In the genomic region with DNA sequence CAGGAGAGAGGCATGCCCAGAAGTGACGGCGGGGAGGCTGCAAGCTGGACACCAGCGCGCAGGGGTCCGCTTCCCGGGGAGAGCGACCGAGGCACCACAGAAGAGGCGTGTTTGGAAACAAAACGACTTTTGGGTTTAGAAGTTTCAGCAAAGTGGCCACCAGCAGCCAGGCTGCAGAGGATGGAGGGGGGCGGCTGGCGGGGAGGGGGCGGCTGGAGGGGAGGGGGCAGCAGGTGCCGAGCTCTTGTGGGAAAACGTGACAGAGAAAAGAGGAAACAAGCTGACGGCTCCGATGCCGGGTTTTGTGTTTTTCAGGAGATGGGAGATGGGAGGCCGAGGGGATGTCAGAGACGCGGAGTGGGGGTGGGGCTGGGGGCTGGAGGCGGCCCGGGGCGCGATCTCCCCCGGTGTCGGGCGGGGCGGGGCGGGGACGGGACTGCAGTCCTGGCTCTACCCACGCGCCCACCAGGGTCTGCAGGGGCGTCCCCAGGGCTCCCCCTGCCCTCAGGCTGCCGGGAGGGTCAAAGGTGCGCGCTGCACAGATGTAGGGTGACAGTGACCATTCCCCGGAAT, we compare ENCODE assay signal across 9 cellular contexts. TPM values are rescaled to one million over a fixed set of nuclear protein-coding genes. Genes with fewer than 3 reads are reported as not detected.
DNase-seq lines count a peak whose midpoint lies in the region; ATAC-seq and TF ChIP-seq lines count a peak whose summit lies in the region.
"Had no signal": no experiment of that assay in that cellular context is flagged by ENCODE, and none has a peak within 500 bp of the region (broad histone marks: within the 10 kb centered on the region; RNA-seq: fewer than 3 reads in every experiment).

No MANE protein-coding gene starts in this region.

- H3K4me1 Mint-ChIP-seq in endodermal cell (peaks cover 6% of the 10 kb centered on the region), nephron (peaks cover 48% of the 10 kb centered on the region)

- H3K36me3 Mint-ChIP-seq in endodermal cell (ENCODE audit: low read depth) (peaks cover 4% of the 10 kb centered on the region), nephron (ENCODE audit: low read depth) (no peaks in the 10 kb centered on the region)

- H3K36me3 ChIP-seq in cardiac muscle cell (no peaks in the 10 kb centered on the region), endodermal cell (ENCODE audit: control insufficient read depth, insufficient read depth, low read length) (no peaks in the 10 kb centered on the region)
- H3K36me3 ChIP-seq: SJSA1 had no signal

- no peaks in the 10 kb centered on the region for H3K9me3 ChIP-seq in cardiac muscle cell (ENCODE audit: low read depth)
- H3K9me3 ChIP-seq in endodermal cell (ENCODE audit: control insufficient read depth, low read length): no peaks in the 10 kb centered on the region
- H3K9me3 ChIP-seq: SJSA1 had no signal

- intact Hi-C loops in Right ventricle myocardium inferior (cut with DNase I): loop anchor here (2.0 kb wide), 1 partner anchor 52 kb away; no protein-coding TSS in a partner anchor

- ATAC-seq in Right ventricle myocardium inferior (no peak), GM18861 (IDR thresholded peaks at IDR 0.05; ENCODE audit: unreplicated experiment) (no peak)

- no peak for TF ChIP-seq CTCF in cardiac muscle cell (IDR thresholded peaks at IDR 0.05; ENCODE audit: low read depth, low read length)
- TF ChIP-seq CTCF in endodermal cell (conservative IDR thresholded peaks at IDR 0.05): no peak
- no peak for TF ChIP-seq CTCF in nephron (IDR thresholded peaks at IDR 0.05; ENCODE audit: unreplicated experiment in 3 of 3)

- peaks cover 7% of the 10 kb centered on the region for H3K4me1 ChIP-seq in cardiac muscle cell (ENCODE audit: low read depth)
- no peaks in the 10 kb centered on the region for H3K4me1 ChIP-seq in endodermal cell (ENCODE audit: control insufficient read depth, insufficient read depth, low read length)

- H3K9me3 Mint-ChIP-seq in endodermal cell (peaks cover 8% of the 10 kb centered on the region), nephron (no peaks in the 10 kb centered on the region)

- no peak for DNase-seq in cardiac muscle cell (ENCODE audit: low read depth in 1 of 2, low spot score in 1 of 2)
- no peak for DNase-seq in Right ventricle myocardium inferior (ENCODE audit: missing footprints)
- no peak for DNase-seq in endodermal cell
- no peak for DNase-seq in NCI-H748 treated with DMSO at 0.1 percent for 48 hours (lab: John Stamatoyannopoulos, UW)
- DNase-seq in midbrain (lab: John Stamatoyannopoulos, UW): no peak
- no peak for DNase-seq in COLO668 (lab: John Stamatoyannopoulos, UW; ENCODE audit: unreplicated experiment)

- H3K4me3 ChIP-seq in cardiac muscle cell (peak overlapping the region; percentile 61), endodermal cell (ENCODE audit: low read length) (peak overlapping the region; percentile 45)

- 19 to 23% methylated on average over 7 to 36 of the region's 38 CpGs for WGBS in endodermal cell (ENCODE audit: insufficient coverage in 1 of 2, insufficient read length in 1 of 2), 2 experiments

- H3K4me3 Mint-ChIP-seq in endodermal cell (peak overlapping the region; percentile 57), nephron (peak overlapping the region; percentile 75 to 81 (median 79))

- H3K27ac Mint-ChIP-seq in endodermal cell: no peak overlapping the region
- H3K27ac Mint-ChIP-seq in nephron: peak overlapping the region; percentile 85 to 95 (median 93)

- H3K27me3 ChIP-seq in cardiac muscle cell (peaks cover 19% of the 10 kb centered on the region), endodermal cell (ENCODE audit: control insufficient read depth, insufficient read depth, low read length, poor library complexity, severe bottlenecking) (peaks cover 45% of the 10 kb centered on the region)

- H3K27ac ChIP-seq in cardiac muscle cell (no peak overlapping the region), endodermal cell (ENCODE audit: low read depth, low read length) (peak overlapping the region; percentile 44)
- H3K27ac ChIP-seq: SJSA1 had no signal

- peaks cover 52% of the 10 kb centered on the region for H3K27me3 Mint-ChIP-seq in endodermal cell (ENCODE audit: insufficient read depth)
- peaks cover 15% of the 10 kb centered on the region for H3K27me3 Mint-ChIP-seq in nephron (ENCODE audit: low read depth)

- no peak overlapping the region for H3K9ac ChIP-seq in endodermal cell (ENCODE audit: extremely low read depth, low read length, poor library complexity, severe bottlenecking)

RNA-seq across cellular contexts. Expression of a gene that starts 32.1 kb away (rescaled TPM):
- total RNA-seq in cardiac muscle cell (24.0 and 39.0 TPM in 2 replicates), Right ventricle myocardium inferior (3.6 TPM), endodermal cell (10 to 100 TPM; 14.7 to 16.9 TPM)
- 13.8 and 22.0 TPM in 2 replicates for polyA plus RNA-seq in cardiac muscle cell
- 4.1 TPM for polyA plus RNA-seq in endodermal cell (2013, experiment 1 of 2)
- 4.6 TPM for polyA plus RNA-seq in endodermal cell (2013, experiment 2 of 2)
